ENCODE assay signal across 8 cellular contexts in the genomic region with DNA sequence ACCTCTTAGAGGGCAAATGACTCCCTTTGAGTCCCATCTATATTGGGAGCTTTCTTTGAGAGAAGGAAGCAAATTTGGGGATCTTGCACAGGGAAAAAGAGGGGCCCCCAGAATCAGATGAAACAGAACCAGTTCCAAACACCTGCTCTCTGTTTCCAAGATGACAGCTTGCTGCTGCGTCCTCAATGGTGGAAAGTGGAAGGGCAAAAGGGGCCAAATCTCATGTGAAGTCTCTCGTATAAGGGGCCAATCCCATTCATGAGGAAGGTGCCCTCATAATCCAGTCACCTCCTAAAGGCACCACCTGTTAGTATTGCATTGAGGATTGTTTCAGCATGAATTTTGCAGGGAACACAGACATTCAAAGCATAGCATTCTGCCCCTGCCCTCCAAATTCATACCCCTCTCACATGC. TPM values are rescaled to one million over a fixed set of nuclear protein-coding genes. Genes with fewer than 3 reads are reported as not detected.
A peak's percentile ranks its signal among the peaks of the same experiment; 100 is the strongest.
DNase-seq lines count a peak whose midpoint lies in the region; TF ChIP-seq lines count a peak whose summit lies in the region.

No MANE protein-coding gene starts in this region.

- H3K9me3 ChIP-seq in cardiac muscle cell (ENCODE audit: low read depth) (no peaks in the 10 kb centered on the region), mammary epithelial cell (replicated peaks; ENCODE audit: insufficient read depth, low read length) (no peaks in the 10 kb centered on the region), mucosa of stomach (ENCODE audit: control insufficient read depth, low read length) (no peaks in the 10 kb centered on the region)

- no peak for DNase-seq in cardiac muscle cell (ENCODE audit: low read depth in 1 of 2, low spot score in 1 of 2)
- DNase-seq in cardiac septum (ENCODE audit: low spot score): no peak
- DNase-seq in mammary epithelial cell: no peak
- no peak for DNase-seq in epidermal melanocyte (ENCODE audit: insufficient read length, low spot score)
- no peak for DNase-seq in SW 1271 (lab: John Stamatoyannopoulos, UW)
- no peak for DNase-seq in NCI-H774 (lab: John Stamatoyannopoulos, UW)

- TSS peak; percentile 23 for BruUV-seq in mammary epithelial cell (replicated peaks; lab: Mats Ljungman, UMichigan)

- peak overlapping the region; percentile 77 for H2AFZ ChIP-seq in mammary epithelial cell (ENCODE audit: low read depth, low read length)

- H3K4me1 ChIP-seq in cardiac muscle cell (ENCODE audit: low read depth) (peaks cover 23% of the 10 kb centered on the region), mammary epithelial cell (ENCODE audit: insufficient read depth, low read length) (peaks cover 50% of the 10 kb centered on the region), mucosa of stomach (ENCODE audit: control insufficient read depth, insufficient read depth, low read length) (peaks cover 34% of the 10 kb centered on the region), urinary bladder (ENCODE audit: insufficient read depth) (no peaks in the 10 kb centered on the region)

- H3K9ac ChIP-seq in mammary epithelial cell (ENCODE audit: insufficient read depth, low read length): no peak overlapping the region
- peak overlapping the region; percentile 90 for H3K9ac ChIP-seq in mucosa of stomach (ENCODE audit: low read length)

- TF ChIP-seq CTCF in cardiac muscle cell (IDR thresholded peaks at IDR 0.05; ENCODE audit: low read depth, low read length) (no peak), mammary epithelial cell (conservative IDR thresholded peaks at IDR 0.05 in 1 of 2, IDR thresholded peaks at IDR 0.05 in 1 of 2; ENCODE audit: extremely low read depth in 1 of 2, insufficient read depth in 1 of 2, low read depth in 1 of 2, low read length in 2 of 2) (no peak)

- H3K4me3 ChIP-seq in cardiac muscle cell (no peak overlapping the region), mammary epithelial cell (replicated peaks in 1 of 3; ENCODE audit: insufficient read depth in 1 of 3, low read depth in 2 of 3, low read length in 3 of 3) (peak overlapping the region in 2 of 3 experiments; percentile 47 to 59), mucosa of stomach (ENCODE audit: low read length) (no peak overlapping the region), urinary bladder (ENCODE audit: low read depth, low read length) (peak overlapping the region; percentile 59)

- H3K27me3 ChIP-seq in cardiac muscle cell (no peaks in the 10 kb centered on the region), mammary epithelial cell (ENCODE audit: insufficient read depth, low read length) (no peaks in the 10 kb centered on the region), mucosa of stomach (ENCODE audit: control insufficient read depth, insufficient read depth, low read length) (no peaks in the 10 kb centered on the region)

- H3K36me3 ChIP-seq in cardiac muscle cell: no peaks in the 10 kb centered on the region
- peaks cover 4% of the 10 kb centered on the region for H3K36me3 ChIP-seq in mammary epithelial cell (ENCODE audit: insufficient read depth, low read length)
- no peaks in the 10 kb centered on the region for H3K36me3 ChIP-seq in mucosa of stomach (ENCODE audit: control insufficient read depth, insufficient read depth, low read length)
- no peaks in the 10 kb centered on the region for H3K36me3 ChIP-seq in urinary bladder (ENCODE audit: insufficient read depth)

- intact Hi-C loops in cardiac septum (cut with DNase I): loop anchor here (1.0 to 10.0 kb wide), 2 partner anchors 51 to 213 kb away; no protein-coding TSS in a partner anchor
- intact Hi-C loops in mammary epithelial cell (cut with micrococcal nuclease): no loop called here

- in situ Hi-C loops in mammary epithelial cell (cut with MboI; ENCODE audit: low sequenced_read_pairs in 2 of 2): loop anchor here in 1 of 2 donors (10.0 kb wide), 1 partner anchor 93 kb away; no protein-coding TSS in a partner anchor

- dilution Hi-C loops in mammary epithelial cell (cut with HindIII; ENCODE audit: low sequenced_read_pairs): loop anchor here (5.0 to 10.0 kb wide), 2 partner anchors 47 to 145 kb away; no protein-coding TSS in a partner anchor

- WGBS in mammary epithelial cell (ENCODE audit: low coverage, missing lambda C conversion rate): 96% methylated on average over 2 of the region's 2 CpGs
- 82% methylated on average over 2 of the region's 2 CpGs for WGBS in urinary bladder

- CTCF ChIA-PET in mammary epithelial cell (lab: Charles Lee; ENCODE audit: low non-redundant PET): interaction anchor here (0.9 kb wide), 1 partner anchor 51 kb away, joined by 3 read pairs; no protein-coding TSS in a partner anchor

- H3K27ac ChIP-seq in cardiac muscle cell: peak overlapping the region; percentile 92
- peak overlapping the region; percentile 91 for H3K27ac ChIP-seq in mammary epithelial cell (ENCODE audit: insufficient read depth, low read depth, low read length)
- no peak overlapping the region for H3K27ac ChIP-seq in urinary bladder (ENCODE audit: low read depth)

- H4K20me1 ChIP-seq in mammary epithelial cell (ENCODE audit: insufficient read depth, low read length): no peaks in the 10 kb centered on the region

- peak overlapping the region; percentile 69 for H3K4me2 ChIP-seq in mammary epithelial cell (ENCODE audit: insufficient read depth, low read depth, low read length)

- H3K79me2 ChIP-seq in mammary epithelial cell (ENCODE audit: insufficient read depth, low read length): peaks cover 18% of the 10 kb centered on the region

RNA-seq across cellular contexts. Expression of a gene that starts 0.5 kb away (rescaled TPM):
- 3.2 and 8.7 TPM in 2 replicates for total RNA-seq in cardiac muscle cell
- 6.5 and 9.8 TPM in 2 replicates for polyA plus RNA-seq in cardiac muscle cell
- 26.4 TPM for total RNA-seq in cardiac septum
- 10 to 100 TPM; 17.0 to 40.0 TPM for total RNA-seq in mammary epithelial cell
- polyA plus RNA-seq in mammary epithelial cell: 91.9 TPM
- 37.4 TPM for polyA minus RNA-seq in mammary epithelial cell
- 15.9 TPM for total RNA-seq in urinary bladder
- 29.3 TPM for polyA plus RNA-seq in urinary bladder

Comparison
In these comparisons a context has a peak if more than half of its experiments do, and no peak if none do; other contexts are left out.
1. H3K4me3 ChIP-seq: peak in mammary epithelial cell (2 of 3) and urinary bladder (single experiment); none in cardiac muscle cell (single experiment) and mucosa of stomach (single experiment).